Comparison of ENCODE assay signal across 3 cellular contexts in genomic region chr2:189210250-189211075, GRCh38.
TF ChIP-seq lines count a peak whose summit lies in the region.

No MANE protein-coding gene starts in this region.

TF ChIP-seq in liver, 16 proteins besides CTCF, POLR2A, EP300 and RAD21:
- TF ChIP-seq HNF4A (conservative IDR thresholded peaks at IDR 0.05) = peak in 1 of 2 donors; percentile 9
- peak; percentile 43 for TF ChIP-seq YY1 (IDR thresholded peaks at IDR 0.05)
- TF ChIP-seq FOXA1 (IDR thresholded peaks at IDR 0.05) = no peak
- TF ChIP-seq JUND (IDR thresholded peaks at IDR 0.05) = peak; percentile 69 to 88
- TF ChIP-seq RXRA (IDR thresholded peaks at IDR 0.05) = no peak
TF ChIP-seq in liver: peak in this region for 3.

TF ChIP-seq in HepG2, 621 proteins besides CTCF, POLR2A, EP300 and RAD21:
- TF ChIP-seq ZNF674 (CRISPR knock-in tag; IDR thresholded peaks at IDR 0.05; ENCODE audit: low read depth) (no peak), TFDP2 (CRISPR knock-in tag; IDR thresholded peaks at IDR 0.05) (no peak), ZNF841 (CRISPR knock-in tag; IDR thresholded peaks at IDR 0.05; ENCODE audit: borderline replicate concordance) (no peak), ZNF784 (CRISPR knock-in tag; IDR thresholded peaks at IDR 0.05; ENCODE audit: borderline replicate concordance) (no peak), CEBPB (IDR thresholded peaks at IDR 0.05; ENCODE audit: borderline replicate concordance, low read depth, low read length) (no peak), ZNF567 (CRISPR knock-in tag; IDR thresholded peaks at IDR 0.05; ENCODE audit: borderline replicate concordance) (no peak), ZNF652 (CRISPR knock-in tag; IDR thresholded peaks at IDR 0.05; ENCODE audit: borderline replicate concordance, low read depth) (no peak), TBX3 (IDR thresholded peaks at IDR 0.05; ENCODE audit: borderline replicate concordance) (no peak), ZBTB26 (CRISPR knock-in tag; IDR thresholded peaks at IDR 0.05; ENCODE audit: borderline replicate concordance) (no peak), CCDC6 (CRISPR knock-in tag; IDR thresholded peaks at IDR 0.05) (no peak), ADNP (CRISPR knock-in tag; IDR thresholded peaks at IDR 0.05) (no peak), CREM (IDR thresholded peaks at IDR 0.05) (no peak), CREM (CRISPR knock-in tag; IDR thresholded peaks at IDR 0.05) (no peak), HNRNPH1 (optimal IDR thresholded peaks at IDR 0.05; ENCODE audit: low read depth, low read length) (no peak), MXI1 (IDR thresholded peaks at IDR 0.05; ENCODE audit: borderline replicate concordance, low read depth, low read length) (no peak), SUZ12 (IDR thresholded peaks at IDR 0.05; ENCODE audit: low read depth, low read length) (no peak), RBM22 (optimal IDR thresholded peaks at IDR 0.05; ENCODE audit: low read length) (no peak), ZBTB39 (CRISPR knock-in tag; IDR thresholded peaks at IDR 0.05) (no peak), TFE3 (CRISPR knock-in tag; IDR thresholded peaks at IDR 0.05) (no peak)

TF ChIP-seq in K562, 482 proteins besides CTCF, POLR2A, EP300 and RAD21 (continues in another document):
- TF ChIP-seq ATF1 (CRISPR knock-in tag; IDR thresholded peaks at IDR 0.05) (no peak), ATF1 (tag; IDR thresholded peaks at IDR 0.05) (peak; percentile 35; the same call in 1 of the 2 replicates), PTBP1 (IDR thresholded peaks at IDR 0.05; ENCODE audit: low read depth, low read length) (no peak), PHB (CRISPR knock-in tag; IDR thresholded peaks at IDR 0.05) (no peak), ARID3B (CRISPR knock-in tag; IDR thresholded peaks at IDR 0.05; ENCODE audit: borderline replicate concordance) (no peak), FOS (IDR thresholded peaks at IDR 0.05; ENCODE audit: extremely low read depth, insufficient read length) (peak; percentile 53), TEAD4 (IDR thresholded peaks at IDR 0.05; ENCODE audit: low read length) (peak; percentile 72), TEAD4 (CRISPR knock-in tag; IDR thresholded peaks at IDR 0.05; ENCODE audit: borderline replicate concordance) (no peak), TCFL5 (CRISPR knock-in tag; conservative IDR thresholded peaks at IDR 0.05) (no peak), NCOA6 (IDR thresholded peaks at IDR 0.05) (no peak), ZNF584 (CRISPR knock-in tag; IDR thresholded peaks at IDR 0.05; ENCODE audit: low read depth) (0 out of 2 replicates have a peak, but pooled peaks have one; percentile 64), ARID1B (IDR thresholded peaks at IDR 0.05) (peak; percentile 89), PML (IDR thresholded peaks at IDR 0.05; ENCODE audit: low read length) (peak; percentile 47; the same call in 1 of the 2 replicates), NFE2 (IDR thresholded peaks at IDR 0.05; ENCODE audit: low read depth) (peak; percentile 74), C11orf30 (IDR thresholded peaks at IDR 0.05; ENCODE audit: low read depth) (peak; percentile 56), ZNF395 (CRISPR knock-in tag; IDR thresholded peaks at IDR 0.05) (peak; percentile 44; the same call in 1 of the 2 replicates), MAFG (tag; conservative IDR thresholded peaks at IDR 0.05) (0 out of 2 replicates have a peak, but pooled peaks have one; percentile 47), SRF (CRISPR knock-in tag; IDR thresholded peaks at IDR 0.05) (peak in 1 of 2 experiments; percentile 86; a peak in 2 of 4 replicates), CREM (IDR thresholded peaks at IDR 0.05; ENCODE audit: low read depth) (peak; percentile 64), DPF2 (IDR thresholded peaks at IDR 0.05) (peak; percentile 92), MTA3 (IDR thresholded peaks at IDR 0.05; ENCODE audit: borderline replicate concordance) (no peak), PKNOX1 (IDR thresholded peaks at IDR 0.05) (no peak), ZBTB11 (CRISPR knock-in tag; IDR thresholded peaks at IDR 0.05) (0 out of 6 replicates have a peak, but pooled peaks of 1 of the 3 experiments have one; percentile 28), RFX1 (IDR thresholded peaks at IDR 0.05) (no peak), JUN (IDR thresholded peaks at IDR 0.05; ENCODE audit: borderline replicate concordance, low read depth, low read length) (peak; percentile 94), JUN (CRISPR knock-in tag; IDR thresholded peaks at IDR 0.05; ENCODE audit: borderline replicate concordance) (no peak), ATF7 (IDR thresholded peaks at IDR 0.05) (peak; percentile 86), POLR2AphosphoS2 (IDR thresholded peaks at IDR 0.05; ENCODE audit: low read length) (no peak), ARID2 (IDR thresholded peaks at IDR 0.05) (no peak), NCOR1 (IDR thresholded peaks at IDR 0.05) (peak; percentile 26; the same call in 1 of the 2 replicates), BACH1 (tag; IDR thresholded peaks at IDR 0.05) (0 out of 2 replicates have a peak, but pooled peaks have one; percentile 17), SP1 (CRISPR knock-in tag; IDR thresholded peaks at IDR 0.05) (no peak), BRD4 (IDR thresholded peaks at IDR 0.05) (no peak), JUND (IDR thresholded peaks at IDR 0.05; ENCODE audit: borderline replicate concordance, low read depth, low read length) (peak; percentile 96), JUND (tag; IDR thresholded peaks at IDR 0.05; ENCODE audit: borderline replicate concordance, low read depth, low read length) (peak; percentile 96), MEF2A (IDR thresholded peaks at IDR 0.05; ENCODE audit: control insufficient read depth, low read depth, low read length) (no peak), SMARCE1 (IDR thresholded peaks at IDR 0.05) (peak; percentile 94), GATAD2B (IDR thresholded peaks at IDR 0.05; ENCODE audit: borderline replicate concordance) (no peak), FOSL1 (tag; conservative IDR thresholded peaks at IDR 0.05) (peak; percentile 97), PATZ1 (CRISPR knock-in tag; IDR thresholded peaks at IDR 0.05; ENCODE audit: borderline replicate concordance) (no peak), ZNF785 (CRISPR knock-in tag; IDR thresholded peaks at IDR 0.05) (no peak), ZNF639 (CRISPR knock-in tag; conservative IDR thresholded peaks at IDR 0.05 in 1 of 2, IDR thresholded peaks at IDR 0.05 in 1 of 2) (0 out of 4 replicates have a peak, but pooled peaks of 1 of the 2 experiments have one; percentile 17), TCF3 (CRISPR knock-in tag; IDR thresholded peaks at IDR 0.05) (peak; percentile 63), ZNF668 (CRISPR knock-in tag; IDR thresholded peaks at IDR 0.05) (no peak), USF2 (CRISPR knock-in tag; IDR thresholded peaks at IDR 0.05) (no peak), BRD9 (IDR thresholded peaks at IDR 0.05; ENCODE audit: low read depth, partially characterized antibody) (peak; percentile 55), NFATC3 (IDR thresholded peaks at IDR 0.05) (no peak), CBFA2T2 (conservative IDR thresholded peaks at IDR 0.05) (0 out of 2 replicates have a peak, but pooled peaks have one; percentile 24), TFAP4 (CRISPR knock-in tag; IDR thresholded peaks at IDR 0.05; ENCODE audit: borderline replicate concordance) (no peak)
